ENCODE assay signal across 25 cellular contexts in genomic region chr16:16122264-16122663, GRCh38.
"Had no signal": no experiment of that assay in that cellular context is flagged by ENCODE, and none has a peak within 500 bp of the region (broad histone marks: within the 10 kb centered on the region; RNA-seq: fewer than 3 reads in every experiment).

No MANE protein-coding gene starts in this region.

- H3K4me3 ChIP-seq: lower lobe of right lung, ovary, right atrium auricular region, right lobe of liver, skin epidermis, stomach, testis, thyroid gland, transverse colon, upper lobe of left lung, vagina had no signal

- H3K27me3 ChIP-seq: neutrophil, ovary, right atrium auricular region, right lobe of liver, stomach, testis, thyroid gland, transverse colon, upper lobe of left lung, vagina had no signal

- ATAC-seq: left cardiac atrium; left lobe of liver; lower lobe of right lung; naive thymus-derived CD8-positive, alpha-beta T cell; right lobe of liver; stimulated activated naive B cell treated with anti-CD40 and anti-IgM and Interleukin-4, amounts not matched to agents 10 μg/mL and 1 μg/mL and 100 μg/mL, for 72 hours; stimulated activated naive CD8-positive, alpha-beta T cell treated with anti-CD3 and anti-CD28 coated beads, Interleukin-15, Interleukin-2, amounts not matched to agents 100 U/mL and 50 U/mL, for 24 hours had no signal

- H3K36me3 ChIP-seq: ovary, right lobe of liver had no signal

- DNase-seq: kidney glomerular epithelial cell; left cardiac atrium; lower lobe of right lung; mammary epithelial cell; mesenchymal stem cell; naive thymus-derived CD8-positive, alpha-beta T cell; occipital lobe; ovary; right lobe of liver; stimulated activated CD4-positive, alpha-beta T cell treated with anti-CD3 and anti-CD28 coated beads, Interleukin-12 subunit alpha, Interleukin-12 subunit beta, amount 100 ng/mL, for 4 hours; stimulated activated CD4-positive, alpha-beta T cell treated with anti-CD3 and anti-CD28 coated beads, Interleukin-15, amount 100 ng/mL, for 24 hours; stimulated activated CD4-positive, alpha-beta T cell treated with anti-CD3 and anti-CD28 coated beads, Interleukin-2, amount 100 ng/mL, for 24 hours; stimulated activated CD4-positive, alpha-beta T cell treated with anti-CD3 and anti-CD28 coated beads, Interleukin-4, amount 100 ng/mL, for 1 hour; stimulated activated naive B cell treated with anti-CD40 and anti-IgM and Interleukin-4, amounts not matched to agents 10 μg/mL and 1 μg/mL and 100 μg/mL, for 72 hours; stimulated activated naive CD8-positive, alpha-beta T cell treated with anti-CD3 and anti-CD28 coated beads, Interleukin-15, Interleukin-2, amounts not matched to agents 100 U/mL and 50 U/mL, for 24 hours; stomach; testis; thyroid gland; transverse colon had no signal

- H3K4me1 ChIP-seq: right lobe of liver, vagina had no signal

- H3K27ac ChIP-seq: lower lobe of right lung, neutrophil, ovary, right atrium auricular region, right lobe of liver, skin epidermis, testis, thyroid gland, vagina had no signal

- H3K9me3 ChIP-seq: ovary, right lobe of liver, testis, thyroid gland, transverse colon had no signal
